ENCODE assay signal across 9 cellular contexts in genomic region chr17:82096709-82097186, GRCh38. TPM values are rescaled to one million over a fixed set of nuclear protein-coding genes. Genes with fewer than 3 reads are reported as not detected.
A peak's percentile ranks its signal among the peaks of the same experiment; 100 is the strongest.
DNase-seq lines count a peak whose midpoint lies in the region; ATAC-seq and TF ChIP-seq lines count a peak whose summit lies in the region.
"Had no signal": no experiment of that assay in that cellular context is flagged by ENCODE, and none has a peak within 500 bp of the region (broad histone marks: within the 10 kb centered on the region; RNA-seq: fewer than 3 reads in every experiment).

No MANE protein-coding gene starts in this region.

- no peaks in the 10 kb centered on the region for H3K9me3 Mint-ChIP-seq in Caco-2 (ENCODE audit: unreplicated experiment)

- H3K36me3 ChIP-seq in Caco-2 (ENCODE audit: control insufficient read depth, insufficient read depth, low read length) (peaks cover 18% of the 10 kb centered on the region), Peyer's patch (peaks cover 0 to 39% (median 0%) of the 10 kb centered on the region in 3 donors), ovary (no peaks in the 10 kb centered on the region)

- TF ChIP-seq POLR2A in Peyer's patch (IDR thresholded peaks at IDR 0.05) (no peak), ovary (IDR thresholded peaks at IDR 0.05) (no peak)

- peak overlapping the region; percentile 75 for H3K4me3 Mint-ChIP-seq in Caco-2 (ENCODE audit: unreplicated experiment)

- H3K36me3 Mint-ChIP-seq in Caco-2 (ENCODE audit: insufficient read depth, unreplicated experiment): peaks cover 75% of the 10 kb centered on the region

- POLR2A ChIA-PET in Caco-2 (lab: Charles Lee): no interaction called here

- H3K27ac ChIP-seq in Peyer's patch (peak overlapping the region in 2 of 4 donors; percentile 85 to 92), ovary (peak overlapping the region in 1 of 2 donors; percentile 98)

- H3K27me3 Mint-ChIP-seq in Caco-2 (ENCODE audit: insufficient read depth, unreplicated experiment): no peaks in the 10 kb centered on the region

- TF ChIP-seq CTCF in Caco-2 (IDR thresholded peaks at IDR 0.05; ENCODE audit: insufficient read depth in 1 of 2, low read depth in 1 of 2, low read length in 1 of 2, severe bottlenecking in 1 of 2, unreplicated experiment in 1 of 2) (no peak), Peyer's patch (IDR thresholded peaks at IDR 0.05) (no peak), ovary (IDR thresholded peaks at IDR 0.05) (no peak)

- H3K27ac Mint-ChIP-seq in Caco-2 (ENCODE audit: unreplicated experiment): peak overlapping the region; percentile 22

- peaks cover 38% of the 10 kb centered on the region for H3K4me1 ChIP-seq in Caco-2
- H3K4me1 ChIP-seq in Peyer's patch: peaks cover 0 to 29% (median 23%) of the 10 kb centered on the region in 4 donors
- peaks cover 8% of the 10 kb centered on the region for H3K4me1 ChIP-seq in ovary (ENCODE audit: insufficient read depth)

- CTCF ChIA-PET in Caco-2 (lab: Charles Lee): no interaction called here

- H3K9me3 ChIP-seq in Caco-2 (no peaks in the 10 kb centered on the region), Peyer's patch (no peaks in the 10 kb centered on the region), ovary (no peaks in the 10 kb centered on the region)

- no peak for TF ChIP-seq EP300 in ovary (IDR thresholded peaks at IDR 0.05)

- DNase-seq in Caco-2 (no peak), Peyer's patch (no peak), ovary (peak in 1 of 5 donors; percentile 11), AG08395 (ENCODE audit: low spot score) (no peak)
- DNase-seq: stimulated activated CD4-positive, alpha-beta T cell treated with anti-CD3 and anti-CD28 coated beads, Interleukin-1b, Interleukin-23, amount 100 ng/mL, for 48 hours had no signal

- intact Hi-C loops in Caco-2 (cut with micrococcal nuclease; ENCODE audit: unreplicated experiment): no loop called here
- intact Hi-C loops in ovary (cut with DNase I): no loop called here

- ATAC-seq in esophagus mucosa (peak; percentile 3), GM18519 (IDR thresholded peaks at IDR 0.05; ENCODE audit: low FRiP score, unreplicated experiment) (no peak), GM18861 (IDR thresholded peaks at IDR 0.05; ENCODE audit: unreplicated experiment) (no peak), HG02588 (IDR thresholded peaks at IDR 0.05; ENCODE audit: unreplicated experiment) (no peak)

- H3K27me3 ChIP-seq in Caco-2 (replicated peaks; ENCODE audit: control insufficient read depth, insufficient read depth, low read length) (no peaks in the 10 kb centered on the region), Peyer's patch (no peaks in the 10 kb centered on the region), ovary (no peaks in the 10 kb centered on the region)

- WGBS in ovary, 3 donors: 43 to 58% (median 45%) methylated on average over 6 to 8 of the region's 8 CpGs

- BruUV-seq in Caco-2 (replicated peaks; lab: Mats Ljungman, UMichigan): no TSS peak

- H3K4me3 ChIP-seq in Caco-2 (ENCODE audit: low read depth, low read length): peak overlapping the region; percentile 93
- H3K4me3 ChIP-seq in Peyer's patch: peak overlapping the region; percentile 87 to 98 (median 95)
- H3K4me3 ChIP-seq in ovary: peak overlapping the region; percentile 72

- no peaks in the 10 kb centered on the region for H3K4me1 Mint-ChIP-seq in Caco-2 (ENCODE audit: low read depth, unreplicated experiment)

RNA-seq across cellular contexts. Expression of gene FASN, which starts 1.3 kb away (rescaled TPM):
- total RNA-seq in Caco-2 (2022) (330 and 359 TPM in 2 replicates), Peyer's patch (100 to 1,000 TPM in 1 of 4 donors, 10 to 100 TPM in 3; 50.4 to 110 (median 76.5) TPM), esophagus mucosa (352 TPM), ovary (100 to 1,000 TPM in 1 of 7 donors, 10 to 100 TPM in 5, 1 to 10 TPM in 1; 9.8 to 168 (median 53.8) TPM)
- 10 to 100 TPM in 1 of 2 donors, 1 to 10 TPM in 1; 1.3 to 16.0 TPM for polyA plus RNA-seq in ovary

RNA-seq across cellular contexts. Expression of gene DUS1L, which starts 31.1 kb away (rescaled TPM):
- total RNA-seq in Caco-2 (2022) (129 TPM in 2 replicates), Peyer's patch (100 to 1,000 TPM in 3 of 4 donors, 10 to 100 TPM in 1; 73.6 to 207 (median 122) TPM), esophagus mucosa (78.4 TPM), ovary (10 to 100 TPM; 40.1 to 72.4 (median 67.7) TPM)
- 10 to 100 TPM; 15.0 to 62.5 TPM for polyA plus RNA-seq in ovary

RNA-seq across cellular contexts. Expression of gene GPS1, which starts 45.0 kb away (rescaled TPM):
- total RNA-seq in Caco-2 (2022) (185 and 195 TPM in 2 replicates), Peyer's patch (100 to 1,000 TPM in 1 of 4 donors, 10 to 100 TPM in 3; 69.2 to 138 (median 88.5) TPM), esophagus mucosa (59.3 TPM), ovary (10 to 100 TPM; 48.8 to 96.2 (median 80.1) TPM)
- 10 to 100 TPM; 12.4 to 77.8 TPM for polyA plus RNA-seq in ovary

RNA-seq across cellular contexts. Expression of gene RFNG, which starts 45.1 kb away (rescaled TPM):
- total RNA-seq in Caco-2 (2022) (33.0 and 35.5 TPM in 2 replicates), Peyer's patch (10 to 100 TPM; 42.9 to 65.7 (median 50.2) TPM), esophagus mucosa (21.6 TPM), ovary (10 to 100 TPM; 33.3 to 53.0 (median 44.7) TPM)
- 10 to 100 TPM; 20.9 to 61.3 TPM for polyA plus RNA-seq in ovary

RNA-seq across cellular contexts. Expression of gene DCXR, which starts 59.3 kb away (rescaled TPM):
- 197 and 208 TPM in 2 replicates for total RNA-seq in Caco-2 (2022)
- 100 to 1,000 TPM in 2 of 4 donors, 10 to 100 TPM in 2; 68.5 to 104 (median 86.8) TPM for total RNA-seq in Peyer's patch
- 138 TPM for total RNA-seq in esophagus mucosa
- total RNA-seq in ovary: 100 to 1,000 TPM in 6 of 7 donors, 10 to 100 TPM in 1; 87.6 to 217 (median 131) TPM
- polyA plus RNA-seq in ovary: 100 to 1,000 TPM in 1 of 2 donors, 10 to 100 TPM in 1; 16.7 to 144 TPM
